ENCODE assay signal across 1 cellular context in genomic region chr14:71060274-71060673, GRCh38.
TF ChIP-seq lines count a peak whose summit lies in the region.

No MANE protein-coding gene starts in this region.

TF ChIP-seq in IMR-90, 13 proteins besides CTCF, POLR2A, EP300 and RAD21:
- no peak for TF ChIP-seq ELK1 (IDR thresholded peaks at IDR 0.05; ENCODE audit: borderline replicate concordance, low read depth, low read length)
- no peak for TF ChIP-seq RCOR1 (IDR thresholded peaks at IDR 0.05; ENCODE audit: insufficient replicate concordance, low read length)
- peak; percentile 82 for TF ChIP-seq CEBPB (IDR thresholded peaks at IDR 0.05; ENCODE audit: low read depth, low read length)
- TF ChIP-seq CHD1 (IDR thresholded peaks at IDR 0.05; ENCODE audit: low read depth, low read length), result no peak
TF ChIP-seq in IMR-90: peak in this region for 1.
